In the genomic region with DNA sequence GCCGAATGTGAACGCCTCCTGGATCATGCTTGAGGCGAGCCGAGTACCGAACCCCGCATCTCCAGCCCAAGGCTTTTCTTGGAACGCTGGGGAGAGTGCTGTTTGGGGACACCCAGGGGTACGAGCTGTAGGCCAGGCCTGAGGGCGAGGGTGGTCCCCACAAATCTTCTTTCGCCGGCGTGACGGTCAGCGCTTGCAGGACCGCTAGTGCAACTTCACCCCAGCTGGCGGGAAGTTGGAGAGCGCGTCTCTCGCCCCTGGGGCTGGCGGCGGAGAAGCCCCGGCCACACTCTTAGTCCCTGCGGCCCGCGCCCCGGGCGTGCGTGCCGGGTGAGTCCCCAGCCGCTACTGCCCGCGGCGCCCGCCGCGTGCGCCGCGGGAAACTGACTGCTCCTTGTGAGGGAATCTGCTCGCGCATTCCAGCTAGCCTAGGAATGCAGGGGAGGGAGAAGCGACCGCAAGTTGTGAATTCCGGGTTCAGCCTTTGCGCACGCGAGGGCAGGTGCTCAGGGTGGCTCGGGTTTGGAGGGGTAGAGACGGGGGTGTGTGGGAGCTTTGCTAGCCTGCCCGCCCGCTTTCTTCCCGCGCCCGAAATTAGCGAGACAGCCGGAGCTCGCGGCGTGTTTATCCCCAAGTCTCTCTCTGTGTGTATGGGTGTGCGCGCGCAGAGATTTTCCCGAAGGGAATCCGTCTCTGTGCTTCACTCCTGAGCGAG, we compare ENCODE assay signal across 1 cellular context.
TF ChIP-seq lines count a peak whose summit lies in the region.

No MANE protein-coding gene starts in this region.

TF ChIP-seq in HepG2, 621 proteins besides CTCF, POLR2A, EP300 and RAD21 (continued from another document):
- peak; percentile 82; the same call in 1 of the 2 replicates for TF ChIP-seq MTF2 (CRISPR knock-in tag; IDR thresholded peaks at IDR 0.05; ENCODE audit: borderline replicate concordance)
- TF ChIP-seq HNRNPLL (IDR thresholded peaks at IDR 0.05; ENCODE audit: low read depth, low read length, poor library complexity, severe bottlenecking): peak; percentile 60
